7 cellular contexts compared by ENCODE assay signal in genomic region chr10:2137549-2138174, GRCh38.
DNase-seq lines count a peak whose midpoint lies in the region; ATAC-seq, FAIRE-seq and TF ChIP-seq lines count a peak whose summit lies in the region.

No MANE protein-coding gene starts in this region.

- POLR2A ChIA-PET in OCI-LY7 (lab: Charles Lee) = interaction anchor here (0.7 kb wide), 1 partner anchor 27 kb away, joined by 3 read pairs; no protein-coding TSS in a partner anchor

- no peaks in the 10 kb centered on the region for H4K20me1 ChIP-seq in OCI-LY7 (ENCODE audit: insufficient read depth, low read length)

- TF ChIP-seq CTCF in OCI-LY7 (conservative IDR thresholded peaks at IDR 0.05; ENCODE audit: low read length) = peak; percentile 75
- peak; percentile 70 for TF ChIP-seq CTCF in kidney epithelial cell (IDR thresholded peaks at IDR 0.05; ENCODE audit: insufficient read depth, low read length, poor library complexity, severe bottlenecking)

- no TSS peak for BruUV-seq in OCI-LY7 (replicated peaks; lab: Mats Ljungman, UMichigan)

- peak; percentile 14 for DNase-seq in ELF-1 (ENCODE audit: low read depth, low spot score)
- DNase-seq in OCI-LY7 (ENCODE audit: low spot score) = peak; percentile 27
- DNase-seq in kidney epithelial cell (ENCODE audit: low read depth) = no peak
- no peak for DNase-seq in HTR-8/SVneo (ENCODE audit: insufficient read length, low spot score)
- DNase-seq in GOT3 (lab: John Stamatoyannopoulos, UW) = no peak
- DNase-seq in AG20443 (ENCODE audit: low spot score) = no peak

- H3K79me2 ChIP-seq in OCI-LY7 (ENCODE audit: insufficient read depth, low read depth, low read length) = no peaks in the 10 kb centered on the region

- no peak overlapping the region for H2AFZ ChIP-seq in OCI-LY7 (ENCODE audit: low read length)

- no peaks in the 10 kb centered on the region for H3K4me1 ChIP-seq in OCI-LY7 (ENCODE audit: insufficient read depth, low read length, poor library complexity, severe bottlenecking)

- FAIRE-seq in HTR-8/SVneo (lab: Jason Lieb, UNC) = no peak

- H3K27ac ChIP-seq in OCI-LY7 (ENCODE audit: low read depth, low read length, poor library complexity, severe bottlenecking) = no peak overlapping the region

- peak; percentile 47 for ATAC-seq in GM21786 (IDR thresholded peaks at IDR 0.05; ENCODE audit: unreplicated experiment)

- CTCF ChIA-PET in OCI-LY7 (lab: Charles Lee; ENCODE audit: unreplicated experiment) = no interaction called here

- H3K9me3 ChIP-seq in OCI-LY7 (ENCODE audit: low read length) = no peaks in the 10 kb centered on the region

- H3K36me3 ChIP-seq in OCI-LY7 (ENCODE audit: insufficient read depth, low read length) = no peaks in the 10 kb centered on the region
- H3K36me3 ChIP-seq in kidney epithelial cell (ENCODE audit: control insufficient read depth, insufficient read depth, low read length) = no peaks in the 10 kb centered on the region

- H3K4me3 ChIP-seq in OCI-LY7 (ENCODE audit: low read depth, low read length, poor library complexity, severe bottlenecking) = no peak overlapping the region
- no peak overlapping the region for H3K4me3 ChIP-seq in kidney epithelial cell (ENCODE audit: low read depth, low read length)

- H3K9me2 ChIP-seq in OCI-LY7 (ENCODE audit: insufficient read depth, low read length) = no peaks in the 10 kb centered on the region

- intact Hi-C loops in OCI-LY7 (cut with micrococcal nuclease; ENCODE audit: unreplicated experiment) = no loop called here

- H3K27me3 ChIP-seq in kidney epithelial cell (ENCODE audit: control insufficient read depth, insufficient read depth, low read length) = no peaks in the 10 kb centered on the region

- H3K4me2 ChIP-seq in OCI-LY7 (ENCODE audit: low read length) = no peak overlapping the region

Comparison
In these comparisons a context has a peak if more than half of its experiments do, and no peak if none do; other contexts are left out.
1. DNase-seq: peak in ELF-1 (single experiment) and OCI-LY7 (single experiment); none in kidney epithelial cell (single experiment), HTR-8/SVneo (single experiment), GOT3 (single experiment) and AG20443 (single experiment).